ENCODE assay signal across 1 cellular context in the genomic region with DNA sequence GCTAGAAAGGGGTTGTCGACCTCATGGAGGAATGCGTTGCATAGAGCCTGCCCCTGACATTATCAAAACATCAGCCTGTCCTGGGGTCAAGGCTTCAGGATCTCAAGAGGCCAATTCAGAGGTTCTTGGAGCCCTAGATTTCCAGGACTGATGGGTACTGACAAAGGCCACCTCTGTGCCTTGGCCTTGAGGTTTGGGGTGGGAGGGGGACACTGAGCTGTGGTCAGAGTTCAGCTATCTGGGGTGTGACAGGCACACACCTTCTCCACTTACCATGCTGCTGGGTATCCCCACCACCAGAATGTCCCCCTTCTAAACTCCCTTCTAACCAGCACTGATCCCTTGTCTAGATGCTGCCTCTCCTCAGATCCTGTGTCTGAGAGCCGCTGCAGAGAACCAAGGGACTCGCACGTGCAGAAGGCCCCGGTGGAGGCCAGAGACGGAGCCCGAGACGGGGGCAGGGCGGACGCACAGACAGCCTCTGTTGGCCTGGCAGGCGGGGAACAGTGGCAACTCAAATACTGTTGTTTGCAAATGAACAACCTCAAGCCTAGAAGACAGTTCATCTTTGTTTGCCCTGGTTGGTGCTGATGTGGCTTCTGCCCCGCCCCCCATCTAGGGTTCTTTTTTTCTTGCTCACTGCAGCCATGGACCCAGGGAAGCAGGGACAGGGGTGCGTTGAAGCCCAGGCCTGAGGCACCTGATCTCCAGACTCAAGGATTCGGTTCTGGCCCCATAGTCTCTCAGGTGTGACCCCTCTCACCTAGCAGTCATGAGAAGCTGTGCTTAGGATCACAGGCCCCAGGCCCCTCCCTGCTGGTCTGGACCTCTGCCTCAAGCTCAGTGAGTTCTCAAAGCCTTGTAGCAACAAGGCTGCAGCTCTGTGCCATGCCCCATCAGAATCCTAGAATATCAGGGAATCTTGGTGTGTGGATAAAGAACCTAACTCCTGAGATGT.
TF ChIP-seq lines count a peak whose summit lies in the region.

No MANE protein-coding gene starts in this region.

TF ChIP-seq in HepG2, 621 proteins besides CTCF, POLR2A, EP300 and RAD21 (continued from another document and continues in another):
- TF ChIP-seq, protein P1, sequence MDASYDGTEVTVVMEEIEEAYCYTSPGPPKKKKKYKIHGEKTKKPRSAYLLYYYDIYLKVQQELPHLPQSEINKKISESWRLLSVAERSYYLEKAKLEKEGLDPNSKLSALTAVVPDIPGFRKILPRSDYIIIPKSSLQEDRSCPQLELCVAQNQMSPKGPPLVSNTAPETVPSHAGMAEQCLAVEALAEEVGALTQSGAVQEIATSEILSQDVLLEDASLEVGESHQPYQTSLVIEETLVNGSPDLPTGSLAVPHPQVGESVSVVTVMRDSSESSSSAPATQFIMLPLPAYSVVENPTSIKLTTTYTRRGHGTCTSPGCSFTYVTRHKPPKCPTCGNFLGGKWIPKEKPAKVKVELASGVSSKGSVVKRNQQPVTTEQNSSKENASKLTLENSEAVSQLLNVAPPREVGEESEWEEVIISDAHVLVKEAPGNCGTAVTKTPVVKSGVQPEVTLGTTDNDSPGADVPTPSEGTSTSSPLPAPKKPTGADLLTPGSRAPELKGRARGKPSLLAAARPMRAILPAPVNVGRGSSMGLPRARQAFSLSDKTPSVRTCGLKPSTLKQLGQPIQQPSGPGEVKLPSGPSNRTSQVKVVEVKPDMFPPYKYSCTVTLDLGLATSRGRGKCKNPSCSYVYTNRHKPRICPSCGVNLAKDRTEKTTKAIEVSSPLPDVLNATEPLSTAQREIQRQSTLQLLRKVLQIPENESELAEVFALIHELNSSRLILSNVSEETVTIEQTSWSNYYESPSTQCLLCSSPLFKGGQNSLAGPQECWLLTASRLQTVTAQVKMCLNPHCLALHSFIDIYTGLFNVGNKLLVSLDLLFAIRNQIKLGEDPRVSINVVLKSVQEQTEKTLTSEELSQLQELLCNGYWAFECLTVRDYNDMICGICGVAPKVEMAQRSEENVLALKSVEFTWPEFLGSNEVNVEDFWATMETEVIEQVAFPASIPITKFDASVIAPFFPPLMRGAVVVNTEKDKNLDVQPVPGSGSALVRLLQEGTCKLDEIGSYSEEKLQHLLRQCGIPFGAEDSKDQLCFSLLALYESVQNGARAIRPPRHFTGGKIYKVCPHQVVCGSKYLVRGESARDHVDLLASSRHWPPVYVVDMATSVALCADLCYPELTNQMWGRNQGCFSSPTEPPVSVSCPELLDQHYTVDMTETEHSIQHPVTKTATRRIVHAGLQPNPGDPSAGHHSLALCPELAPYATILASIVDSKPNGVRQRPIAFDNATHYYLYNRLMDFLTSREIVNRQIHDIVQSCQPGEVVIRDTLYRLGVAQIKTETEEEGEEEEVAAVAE (CRISPR knock-in tag; IDR thresholded peaks at IDR 0.05; ENCODE audit: borderline replicate concordance), result no peak
- TF ChIP-seq HDAC1 (CRISPR knock-in tag; IDR thresholded peaks at IDR 0.05) (no peak), ZC3H13 (CRISPR knock-in tag; IDR thresholded peaks at IDR 0.05) (no peak), ELF1 (CRISPR knock-in tag; IDR thresholded peaks at IDR 0.05) (0 out of 2 replicates have a peak, but pooled peaks have one; percentile 10), ZIK1 (CRISPR knock-in tag; IDR thresholded peaks at IDR 0.05; ENCODE audit: borderline replicate concordance, low read depth) (0 out of 2 replicates have a peak, but pooled peaks have one; percentile 66), ZNF775 (CRISPR knock-in tag; IDR thresholded peaks at IDR 0.05; ENCODE audit: borderline replicate concordance) (no peak), KDM6A (CRISPR knock-in tag; IDR thresholded peaks at IDR 0.05; ENCODE audit: low read depth) (no peak), IRX3 (CRISPR knock-in tag; IDR thresholded peaks at IDR 0.05; ENCODE audit: borderline replicate concordance, low read depth) (no peak), ZNF234 (CRISPR knock-in tag; conservative IDR thresholded peaks at IDR 0.05) (no peak), ZNF274 (CRISPR knock-in tag; IDR thresholded peaks at IDR 0.05) (peak; percentile 74), ZFP36 (IDR thresholded peaks at IDR 0.05; ENCODE audit: borderline replicate concordance, low read depth, low read length, partially characterized antibody) (no peak), ZNF777 (CRISPR knock-in tag; IDR thresholded peaks at IDR 0.05) (peak; percentile 32; the same call in 1 of the 2 replicates), RXRB (CRISPR knock-in tag; IDR thresholded peaks at IDR 0.05; ENCODE audit: borderline replicate concordance) (peak; percentile 37; the same call in 1 of the 2 replicates), TBP (CRISPR knock-in tag; IDR thresholded peaks at IDR 0.05) (peak; percentile 58; the same call in 1 of the 2 replicates), MAFG (CRISPR knock-in tag; IDR thresholded peaks at IDR 0.05) (no peak), ZNF430 (CRISPR knock-in tag; IDR thresholded peaks at IDR 0.05) (no peak; the same call in 1 of the 2 replicates), ZNF44 (CRISPR knock-in tag; IDR thresholded peaks at IDR 0.05) (no peak), ZNF207 (IDR thresholded peaks at IDR 0.05; ENCODE audit: borderline replicate concordance) (no peak), BRD4 (CRISPR knock-in tag; IDR thresholded peaks at IDR 0.05) (peak; percentile 91), KDM3A (CRISPR knock-in tag; IDR thresholded peaks at IDR 0.05; ENCODE audit: low read depth) (0 out of 2 replicates have a peak, but pooled peaks have one; percentile 30), DR1 (CRISPR knock-in tag; IDR thresholded peaks at IDR 0.05) (no peak), FOXM1 (CRISPR knock-in tag; IDR thresholded peaks at IDR 0.05) (no peak), NCOR1 (IDR thresholded peaks at IDR 0.05; ENCODE audit: borderline replicate concordance, low read length) (no peak), ZNF547 (CRISPR knock-in tag; IDR thresholded peaks at IDR 0.05) (peak; percentile 34; the same call in 1 of the 2 replicates), ZNF34 (CRISPR knock-in tag; IDR thresholded peaks at IDR 0.05; ENCODE audit: borderline replicate concordance) (no peak; the same call in 1 of the 2 replicates), NFRKB (IDR thresholded peaks at IDR 0.05) (no peak)
- TF ChIP-seq, protein P2, sequence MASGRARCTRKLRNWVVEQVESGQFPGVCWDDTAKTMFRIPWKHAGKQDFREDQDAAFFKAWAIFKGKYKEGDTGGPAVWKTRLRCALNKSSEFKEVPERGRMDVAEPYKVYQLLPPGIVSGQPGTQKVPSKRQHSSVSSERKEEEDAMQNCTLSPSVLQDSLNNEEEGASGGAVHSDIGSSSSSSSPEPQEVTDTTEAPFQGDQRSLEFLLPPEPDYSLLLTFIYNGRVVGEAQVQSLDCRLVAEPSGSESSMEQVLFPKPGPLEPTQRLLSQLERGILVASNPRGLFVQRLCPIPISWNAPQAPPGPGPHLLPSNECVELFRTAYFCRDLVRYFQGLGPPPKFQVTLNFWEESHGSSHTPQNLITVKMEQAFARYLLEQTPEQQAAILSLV (CRISPR knock-in tag; IDR thresholded peaks at IDR 0.05; ENCODE audit: borderline replicate concordance), result no peak; the same call in 1 of the 2 replicates
- TF ChIP-seq, protein P3, sequence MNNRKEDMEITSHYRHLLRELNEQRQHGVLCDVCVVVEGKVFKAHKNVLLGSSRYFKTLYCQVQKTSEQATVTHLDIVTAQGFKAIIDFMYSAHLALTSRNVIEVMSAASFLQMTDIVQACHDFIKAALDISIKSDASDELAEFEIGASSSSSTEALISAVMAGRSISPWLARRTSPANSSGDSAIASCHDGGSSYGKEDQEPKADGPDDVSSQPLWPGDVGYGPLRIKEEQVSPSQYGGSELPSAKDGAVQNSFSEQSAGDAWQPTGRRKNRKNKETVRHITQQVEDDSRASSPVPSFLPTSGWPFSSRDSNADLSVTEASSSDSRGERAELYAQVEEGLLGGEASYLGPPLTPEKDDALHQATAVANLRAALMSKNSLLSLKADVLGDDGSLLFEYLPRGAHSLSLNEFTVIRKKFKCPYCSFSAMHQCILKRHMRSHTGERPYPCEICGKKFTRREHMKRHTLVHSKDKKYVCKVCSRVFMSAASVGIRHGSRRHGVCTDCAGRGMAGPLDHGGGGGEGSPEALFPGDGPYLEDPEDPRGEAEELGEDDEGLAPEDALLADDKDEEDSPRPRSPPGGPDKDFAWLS (CRISPR knock-in tag; IDR thresholded peaks at IDR 0.05; ENCODE audit: borderline replicate concordance), result no peak; the same call in 1 of the 2 replicates
- TF ChIP-seq, protein P4, sequence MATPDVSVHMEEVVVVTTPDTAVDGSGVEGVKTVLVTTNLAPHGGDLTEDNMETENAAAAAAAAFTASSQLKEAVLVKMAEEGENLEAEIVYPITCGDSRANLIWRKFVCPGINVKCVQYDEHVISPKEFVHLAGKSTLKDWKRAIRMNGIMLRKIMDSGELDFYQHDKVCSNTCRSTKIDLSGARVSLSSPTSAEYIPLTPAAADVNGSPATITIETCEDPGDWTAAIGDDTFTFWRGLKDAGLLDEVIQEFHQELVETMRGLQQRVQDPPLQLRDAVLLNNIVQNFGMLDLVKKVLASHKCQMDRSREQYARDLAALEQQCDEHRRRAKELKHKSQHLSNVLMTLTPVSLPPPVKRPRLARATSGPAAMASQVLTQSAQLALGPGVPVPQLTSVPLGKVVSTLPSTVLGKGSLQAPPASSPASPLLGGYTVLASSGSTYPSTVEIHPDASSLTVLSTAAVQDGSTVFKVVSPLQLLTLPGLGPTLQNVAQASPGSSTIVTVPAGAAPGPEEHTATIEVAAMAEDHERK (CRISPR knock-in tag; IDR thresholded peaks at IDR 0.05; ENCODE audit: low read depth), result no peak
- TF ChIP-seq, protein P5, sequence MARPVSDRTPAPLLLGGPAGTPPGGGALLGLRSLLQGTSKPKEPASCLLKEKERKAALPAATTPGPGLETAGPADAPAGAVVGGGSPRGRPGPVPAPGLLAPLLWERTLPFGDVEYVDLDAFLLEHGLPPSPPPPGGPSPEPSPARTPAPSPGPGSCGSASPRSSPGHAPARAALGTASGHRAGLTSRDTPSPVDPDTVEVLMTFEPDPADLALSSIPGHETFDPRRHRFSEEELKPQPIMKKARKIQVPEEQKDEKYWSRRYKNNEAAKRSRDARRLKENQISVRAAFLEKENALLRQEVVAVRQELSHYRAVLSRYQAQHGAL (CRISPR knock-in tag; IDR thresholded peaks at IDR 0.05; ENCODE audit: not compliant biosample characterization), result no peak
- TF ChIP-seq, protein P6, sequence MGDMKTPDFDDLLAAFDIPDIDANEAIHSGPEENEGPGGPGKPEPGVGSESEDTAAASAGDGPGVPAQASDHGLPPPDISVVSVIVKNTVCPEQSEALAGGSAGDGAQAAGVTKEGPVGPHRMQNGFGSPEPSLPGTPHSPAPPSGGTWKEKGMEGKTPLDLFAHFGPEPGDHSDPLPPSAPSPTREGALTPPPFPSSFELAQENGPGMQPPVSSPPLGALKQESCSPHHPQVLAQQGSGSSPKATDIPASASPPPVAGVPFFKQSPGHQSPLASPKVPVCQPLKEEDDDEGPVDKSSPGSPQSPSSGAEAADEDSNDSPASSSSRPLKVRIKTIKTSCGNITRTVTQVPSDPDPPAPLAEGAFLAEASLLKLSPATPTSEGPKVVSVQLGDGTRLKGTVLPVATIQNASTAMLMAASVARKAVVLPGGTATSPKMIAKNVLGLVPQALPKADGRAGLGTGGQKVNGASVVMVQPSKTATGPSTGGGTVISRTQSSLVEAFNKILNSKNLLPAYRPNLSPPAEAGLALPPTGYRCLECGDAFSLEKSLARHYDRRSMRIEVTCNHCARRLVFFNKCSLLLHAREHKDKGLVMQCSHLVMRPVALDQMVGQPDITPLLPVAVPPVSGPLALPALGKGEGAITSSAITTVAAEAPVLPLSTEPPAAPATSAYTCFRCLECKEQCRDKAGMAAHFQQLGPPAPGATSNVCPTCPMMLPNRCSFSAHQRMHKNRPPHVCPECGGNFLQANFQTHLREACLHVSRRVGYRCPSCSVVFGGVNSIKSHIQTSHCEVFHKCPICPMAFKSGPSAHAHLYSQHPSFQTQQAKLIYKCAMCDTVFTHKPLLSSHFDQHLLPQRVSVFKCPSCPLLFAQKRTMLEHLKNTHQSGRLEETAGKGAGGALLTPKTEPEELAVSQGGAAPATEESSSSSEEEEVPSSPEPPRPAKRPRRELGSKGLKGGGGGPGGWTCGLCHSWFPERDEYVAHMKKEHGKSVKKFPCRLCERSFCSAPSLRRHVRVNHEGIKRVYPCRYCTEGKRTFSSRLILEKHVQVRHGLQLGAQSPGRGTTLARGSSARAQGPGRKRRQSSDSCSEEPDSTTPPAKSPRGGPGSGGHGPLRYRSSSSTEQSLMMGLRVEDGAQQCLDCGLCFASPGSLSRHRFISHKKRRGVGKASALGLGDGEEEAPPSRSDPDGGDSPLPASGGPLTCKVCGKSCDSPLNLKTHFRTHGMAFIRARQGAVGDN (CRISPR knock-in tag; IDR thresholded peaks at IDR 0.05), result peak; percentile 94
- TF ChIP-seq, protein P7, sequence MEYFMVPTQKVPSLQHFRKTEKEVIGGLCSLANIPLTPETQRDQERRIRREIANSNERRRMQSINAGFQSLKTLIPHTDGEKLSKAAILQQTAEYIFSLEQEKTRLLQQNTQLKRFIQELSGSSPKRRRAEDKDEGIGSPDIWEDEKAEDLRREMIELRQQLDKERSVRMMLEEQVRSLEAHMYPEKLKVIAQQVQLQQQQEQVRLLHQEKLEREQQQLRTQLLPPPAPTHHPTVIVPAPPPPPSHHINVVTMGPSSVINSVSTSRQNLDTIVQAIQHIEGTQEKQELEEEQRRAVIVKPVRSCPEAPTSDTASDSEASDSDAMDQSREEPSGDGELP (IDR thresholded peaks at IDR 0.05; ENCODE audit: borderline replicate concordance, low read depth), result peak; percentile 26; the same call in 1 of the 2 replicates
- TF ChIP-seq, protein P8, sequence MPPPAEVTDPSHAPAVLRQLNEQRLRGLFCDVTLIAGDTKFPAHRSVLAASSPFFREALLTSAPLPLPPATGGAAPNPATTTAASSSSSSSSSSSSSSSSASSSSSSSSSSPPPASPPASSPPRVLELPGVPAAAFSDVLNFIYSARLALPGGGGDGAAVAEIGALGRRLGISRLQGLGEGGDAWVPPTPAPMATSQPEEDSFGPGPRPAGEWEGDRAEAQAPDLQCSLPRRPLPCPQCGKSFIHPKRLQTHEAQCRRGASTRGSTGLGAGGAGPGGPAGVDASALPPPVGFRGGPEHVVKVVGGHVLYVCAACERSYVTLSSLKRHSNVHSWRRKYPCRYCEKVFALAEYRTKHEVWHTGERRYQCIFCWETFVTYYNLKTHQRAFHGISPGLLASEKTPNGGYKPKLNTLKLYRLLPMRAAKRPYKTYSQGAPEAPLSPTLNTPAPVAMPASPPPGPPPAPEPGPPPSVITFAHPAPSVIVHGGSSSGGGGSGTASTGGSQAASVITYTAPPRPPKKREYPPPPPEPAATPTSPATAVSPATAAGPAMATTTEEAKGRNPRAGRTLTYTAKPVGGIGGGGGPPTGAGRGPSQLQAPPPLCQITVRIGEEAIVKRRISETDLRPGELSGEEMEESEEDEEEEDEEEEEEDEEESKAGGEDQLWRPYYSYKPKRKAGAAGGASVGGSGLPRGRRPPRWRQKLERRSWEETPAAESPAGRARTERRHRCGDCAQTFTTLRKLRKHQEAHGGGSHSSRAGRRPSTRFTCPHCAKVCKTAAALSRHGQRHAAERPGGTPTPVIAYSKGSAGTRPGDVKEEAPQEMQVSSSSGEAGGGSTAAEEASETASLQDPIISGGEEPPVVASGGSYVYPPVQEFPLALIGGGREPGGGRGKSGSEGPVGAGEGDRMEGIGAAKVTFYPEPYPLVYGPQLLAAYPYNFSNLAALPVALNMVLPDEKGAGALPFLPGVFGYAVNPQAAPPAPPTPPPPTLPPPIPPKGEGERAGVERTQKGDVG (CRISPR knock-in tag; IDR thresholded peaks at IDR 0.05; ENCODE audit: borderline replicate concordance), result no peak
- TF ChIP-seq, protein P9, sequence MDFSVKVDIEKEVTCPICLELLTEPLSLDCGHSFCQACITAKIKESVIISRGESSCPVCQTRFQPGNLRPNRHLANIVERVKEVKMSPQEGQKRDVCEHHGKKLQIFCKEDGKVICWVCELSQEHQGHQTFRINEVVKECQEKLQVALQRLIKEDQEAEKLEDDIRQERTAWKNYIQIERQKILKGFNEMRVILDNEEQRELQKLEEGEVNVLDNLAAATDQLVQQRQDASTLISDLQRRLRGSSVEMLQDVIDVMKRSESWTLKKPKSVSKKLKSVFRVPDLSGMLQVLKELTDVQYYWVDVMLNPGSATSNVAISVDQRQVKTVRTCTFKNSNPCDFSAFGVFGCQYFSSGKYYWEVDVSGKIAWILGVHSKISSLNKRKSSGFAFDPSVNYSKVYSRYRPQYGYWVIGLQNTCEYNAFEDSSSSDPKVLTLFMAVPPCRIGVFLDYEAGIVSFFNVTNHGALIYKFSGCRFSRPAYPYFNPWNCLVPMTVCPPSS (IDR thresholded peaks at IDR 0.05), result no peak
